ENCODE assay signal across 1 cellular context in the genomic region with DNA sequence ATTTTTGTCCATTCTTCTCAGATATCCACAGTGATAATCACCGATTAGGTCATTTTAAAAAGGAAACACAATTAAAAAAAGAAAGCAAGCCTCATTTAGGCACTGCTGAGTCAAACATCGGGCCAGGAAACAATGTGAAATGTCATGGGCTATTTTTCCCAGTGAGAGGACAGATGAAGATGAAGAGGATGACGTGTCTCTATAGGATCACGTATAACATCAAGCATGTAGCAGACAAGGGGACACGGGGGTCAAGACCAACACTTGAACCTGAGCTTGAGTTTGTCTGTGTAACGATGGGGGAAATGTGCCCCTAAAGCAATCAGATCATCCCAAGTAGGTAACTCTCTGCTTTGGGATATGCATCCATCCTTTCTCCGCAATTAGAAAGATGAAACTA.
TF ChIP-seq lines count a peak whose summit lies in the region.

No MANE protein-coding gene starts in this region.

TF ChIP-seq in IMR-90, 13 proteins besides CTCF, POLR2A, EP300 and RAD21:
- TF ChIP-seq MXI1 (IDR thresholded peaks at IDR 0.05; ENCODE audit: borderline replicate concordance, low read depth, low read length), result no peak
- no peak for TF ChIP-seq ELK1 (IDR thresholded peaks at IDR 0.05; ENCODE audit: borderline replicate concordance, low read depth, low read length)
- TF ChIP-seq CHD1 (IDR thresholded peaks at IDR 0.05; ENCODE audit: low read depth, low read length), result no peak
- TF ChIP-seq MAFK (IDR thresholded peaks at IDR 0.05; ENCODE audit: low read depth, low read length), result no peak
- no peak for TF ChIP-seq BHLHE40 (IDR thresholded peaks at IDR 0.05; ENCODE audit: low read depth, low read length)
- TF ChIP-seq RCOR1 (IDR thresholded peaks at IDR 0.05; ENCODE audit: insufficient replicate concordance, low read length), result no peak
- TF ChIP-seq FOS (IDR thresholded peaks at IDR 0.05; ENCODE audit: low read depth, low read length), result no peak
- TF ChIP-seq MAZ (IDR thresholded peaks at IDR 0.05; ENCODE audit: borderline replicate concordance, low read depth, low read length), result no peak
- TF ChIP-seq NFE2L2 (IDR thresholded peaks at IDR 0.05; ENCODE audit: low read depth, low read length), result no peak
- TF ChIP-seq, protein P1, sequence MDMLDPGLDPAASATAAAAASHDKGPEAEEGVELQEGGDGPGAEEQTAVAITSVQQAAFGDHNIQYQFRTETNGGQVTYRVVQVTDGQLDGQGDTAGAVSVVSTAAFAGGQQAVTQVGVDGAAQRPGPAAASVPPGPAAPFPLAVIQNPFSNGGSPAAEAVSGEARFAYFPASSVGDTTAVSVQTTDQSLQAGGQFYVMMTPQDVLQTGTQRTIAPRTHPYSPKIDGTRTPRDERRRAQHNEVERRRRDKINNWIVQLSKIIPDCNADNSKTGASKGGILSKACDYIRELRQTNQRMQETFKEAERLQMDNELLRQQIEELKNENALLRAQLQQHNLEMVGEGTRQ (IDR thresholded peaks at IDR 0.05; ENCODE audit: low read depth, low read length), result no peak
- TF ChIP-seq RFX5 (IDR thresholded peaks at IDR 0.05; ENCODE audit: low read depth, low read length), result no peak
- TF ChIP-seq SMC3 (IDR thresholded peaks at IDR 0.05; ENCODE audit: low read depth, low read length), result no peak
- no peak for TF ChIP-seq CEBPB (IDR thresholded peaks at IDR 0.05; ENCODE audit: low read depth, low read length)
